In the genomic region with DNA sequence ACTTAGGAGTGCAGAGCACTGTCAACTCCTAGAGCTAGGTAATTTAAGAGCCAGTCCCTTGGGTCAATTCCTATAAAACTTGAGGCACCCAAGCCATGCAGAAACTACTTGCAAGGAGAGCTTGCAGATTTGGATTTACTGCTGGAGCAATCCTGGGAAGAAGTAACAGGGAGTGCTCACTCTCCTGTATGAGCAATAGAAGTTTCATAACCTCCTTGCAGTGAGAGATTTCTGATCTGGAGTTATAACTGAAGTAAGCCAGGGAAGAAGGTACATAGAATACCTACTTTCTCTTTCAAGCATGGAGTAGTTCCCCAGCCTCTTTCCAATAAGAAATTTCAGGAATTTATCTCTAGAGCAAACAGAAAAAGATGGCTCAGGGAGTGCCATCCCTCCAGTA, we compare ENCODE assay signal across 22 cellular contexts.
"Had no signal": no experiment of that assay in that cellular context is flagged by ENCODE, and none has a peak within 500 bp of the region (broad histone marks: within the 10 kb centered on the region; RNA-seq: fewer than 3 reads in every experiment).

No MANE protein-coding gene starts in this region.

- H3K27me3 ChIP-seq: esophagus muscularis mucosa, foreskin keratinocyte, gastroesophageal sphincter, heart left ventricle, hepatocyte, left lung, neutrophil, right lobe of liver, suprapubic skin, thyroid gland had no signal

- ATAC-seq: foreskin keratinocyte; gastroesophageal sphincter; heart left ventricle; left lung; naive thymus-derived CD8-positive, alpha-beta T cell; right lobe of liver; stimulated activated naive B cell treated with anti-CD40 and anti-IgM and Interleukin-4, amounts not matched to agents 10 μg/mL and 1 μg/mL and 100 μg/mL, for 72 hours had no signal

- H3K27ac ChIP-seq: esophagus muscularis mucosa, foreskin keratinocyte, gastroesophageal sphincter, heart left ventricle, hepatocyte, left lung, neutrophil, parathyroid adenoma, right lobe of liver, suprapubic skin, thyroid gland had no signal

- H3K4me1 ChIP-seq: foreskin keratinocyte, heart left ventricle, left lung, parathyroid adenoma, right lobe of liver, suprapubic skin, thyroid gland had no signal

- H3K9ac ChIP-seq: parathyroid adenoma had no signal

- FAIRE-seq: colon, islet of Langerhans, small intestine had no signal

- DNase-seq: effector CD8-positive, alpha-beta T cell; endodermal cell; heart left ventricle; left cardiac atrium; left lung; naive thymus-derived CD8-positive, alpha-beta T cell; nephron progenitor cell; right lobe of liver; small intestine; stimulated activated CD4-positive, alpha-beta T cell treated with anti-CD3 and anti-CD28 coated beads, Interleukin-15, amount 100 ng/mL, for 24 hours; stimulated activated CD4-positive, alpha-beta T cell treated with anti-CD3 and anti-CD28 coated beads, Interleukin-2, amount 100 ng/mL, for 48 hours; stimulated activated naive B cell treated with anti-CD40 and anti-IgM and Interleukin-4, amounts not matched to agents 10 μg/mL and 1 μg/mL and 100 μg/mL, for 72 hours; thyroid gland had no signal

- H3K9me3 ChIP-seq: esophagus muscularis mucosa, left lung, neutrophil, right lobe of liver, suprapubic skin, thyroid gland had no signal

- H3K4me3 ChIP-seq: esophagus muscularis mucosa, gastroesophageal sphincter, heart left ventricle, hepatocyte, left lung, right lobe of liver, suprapubic skin, thyroid gland had no signal

- H3K4me2 ChIP-seq: hepatocyte had no signal

- H3K79me2 ChIP-seq: hepatocyte, parathyroid adenoma had no signal

- H2AFZ ChIP-seq: hepatocyte, parathyroid adenoma had no signal

- H3K36me3 ChIP-seq: esophagus muscularis mucosa, gastroesophageal sphincter, heart left ventricle, left lung, neutrophil, right lobe of liver, suprapubic skin, thyroid gland had no signal
